In genomic region chr19:47608074-47608907, GRCh38 we compare ENCODE assay signal across 7 cellular contexts. TPM values are rescaled to one million over a fixed set of nuclear protein-coding genes. Genes with fewer than 3 reads are reported as not detected.
DNase-seq lines count a peak whose midpoint lies in the region; ATAC-seq lines count a peak whose summit lies in the region.

No MANE protein-coding gene starts in this region.

- DNase-seq in NCI-H187 treated with DMSO at 0.1 percent for 48 hours (lab: John Stamatoyannopoulos, UW), result peak; percentile 14
- peak; percentile 88 for DNase-seq in T1000 (lab: John Stamatoyannopoulos, UW)
- DNase-seq in astrocyte of the hippocampus (ENCODE audit: low read depth, low spot score), result peak; percentile 99
- peak; percentile 52 to 95 (median 84) for DNase-seq in hypothalamus (lab: John Stamatoyannopoulos, UW)
- DNase-seq in sciatic nerve (ENCODE audit: low spot score), result peak; percentile 96

- intact Hi-C loops in sciatic nerve (cut with DNase I), result no loop called here

- ATAC-seq in GM18502 (IDR thresholded peaks at IDR 0.05; ENCODE audit: poor library complexity, unreplicated experiment) (peak; percentile 77), HG02885 (IDR thresholded peaks at IDR 0.05; ENCODE audit: poor library complexity, unreplicated experiment) (peak; percentile 82), sciatic nerve (peak; percentile 94)

RNA-seq across cellular contexts. Expression of gene BICRA, which starts 0.6 kb away (rescaled TPM):
- total RNA-seq in sciatic nerve, result 23.9 TPM

RNA-seq across cellular contexts. Expression of gene ZNF541, which starts 35.3 kb away (rescaled TPM):
- total RNA-seq in sciatic nerve, result 0.71 TPM

Comparison
In these comparisons a context has a peak if more than half of its experiments do, and no peak if none do; other contexts are left out.
1. Peak in every context shown above with its lines: DNase-seq and ATAC-seq.
2. DNase-seq: peak in every context shown above with its lines; median percentile 99 in astrocyte of the hippocampus; 96 in sciatic nerve; 88 in T1000; 84 in hypothalamus; 14 in NCI-H187 treated with DMSO at 0.1 percent for 48 hours.